ENCODE assay signal across 8 cellular contexts in the genomic region with DNA sequence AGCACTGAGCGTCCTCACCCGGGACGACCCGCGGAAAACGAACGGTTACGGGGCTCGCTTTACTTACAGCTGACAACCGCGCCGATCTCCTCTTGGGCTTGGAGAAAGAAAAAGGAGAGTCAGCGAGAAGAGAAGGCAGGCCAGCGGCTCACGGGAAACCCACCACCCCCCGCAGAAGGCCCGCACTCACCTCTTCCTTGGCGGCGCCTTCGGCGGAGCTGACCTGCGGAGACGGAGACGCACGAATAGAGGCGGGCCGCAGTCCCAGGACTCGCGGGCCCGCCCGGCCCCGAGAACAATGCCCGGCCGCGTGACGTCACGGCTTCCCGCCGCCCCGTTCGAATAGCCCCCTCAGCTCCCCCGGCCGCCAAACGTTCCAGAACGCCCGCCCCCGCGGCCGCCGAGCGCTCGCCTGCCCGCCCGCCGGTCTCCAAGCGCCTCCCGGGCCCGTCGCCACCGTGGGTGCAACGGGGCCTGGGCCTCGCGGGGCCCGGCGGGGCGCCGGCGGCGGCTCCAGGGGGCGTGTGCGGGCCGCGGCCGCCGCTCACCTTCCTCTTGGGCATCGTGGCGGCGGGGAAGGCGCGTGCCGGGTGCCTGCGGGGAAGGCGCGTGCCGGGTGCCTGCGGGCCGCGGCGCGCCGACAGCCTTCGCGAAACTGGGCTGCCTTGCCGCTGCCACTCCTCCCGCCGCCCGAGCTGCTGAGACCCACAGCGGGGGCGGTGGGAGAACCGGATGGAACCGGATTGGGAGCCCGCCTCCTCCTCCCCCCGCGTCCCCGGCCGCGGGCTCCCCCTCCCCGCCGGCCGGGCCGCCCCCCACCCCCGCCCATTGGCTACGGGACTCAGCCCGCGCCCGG. TPM values are rescaled to one million over a fixed set of nuclear protein-coding genes. Genes with fewer than 3 reads are reported as not detected.
DNase-seq lines count a peak whose midpoint lies in the region; ATAC-seq, FAIRE-seq and TF ChIP-seq lines count a peak whose summit lies in the region.

A gene with protein sequence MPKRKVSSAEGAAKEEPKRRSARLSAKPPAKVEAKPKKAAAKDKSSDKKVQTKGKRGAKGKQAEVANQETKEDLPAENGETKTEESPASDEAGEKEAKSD (minus strand): TSS at position 734 of the 856 bp plus-strand sequence. CDS start 171 bp downstream, at position 563.

- H3K27ac ChIP-seq in caudate nucleus (ENCODE audit: low read depth, low read length), result peak within 1 kb of the TSS; percentile 86
- H3K27ac ChIP-seq in kidney (ENCODE audit: low read depth in 2 of 2, low read length in 2 of 2), result peak within 1 kb of the TSS; percentile 86 to 93

- peak within 1 kb of the TSS; percentile 89 to 94 for H3K4me3 ChIP-seq in kidney (ENCODE audit: low read length in 2 of 2)

- H3K9ac ChIP-seq in kidney (ENCODE audit: low read length in 2 of 2), result peak within 1 kb of the TSS; percentile 83 to 84

- ATAC-seq in GM19025 (IDR thresholded peaks at IDR 0.05; ENCODE audit: low read depth, unreplicated experiment) (peak; percentile 50), HG03280 (IDR thresholded peaks at IDR 0.05; ENCODE audit: unreplicated experiment) (peak; percentile 61)

- peaks cover 2 to 11% of the 10 kb centered on the region in 2 donors for H3K36me3 ChIP-seq in kidney (ENCODE audit: control insufficient read depth in 1 of 2, insufficient read depth in 2 of 2, low read length in 2 of 2)

- TF ChIP-seq CTCF in kidney (IDR thresholded peaks at IDR 0.05; ENCODE audit: borderline replicate concordance, extremely low read depth, insufficient read depth), result no peak

- intact Hi-C loops in kidney (cut with DNase I), result no loop called here

- DNase-seq in AG08396 (ENCODE audit: low spot score) (peak; percentile 81), NCI-H345 treated with DMSO at 0.1 percent for 48 hours (lab: John Stamatoyannopoulos, UW; ENCODE audit: unreplicated experiment) (peak; percentile 98), caudate nucleus (lab: John Stamatoyannopoulos, UW) (peak in 60 of 61 donors; percentile 20 to 93 (median 77)), kidney (peak; percentile 97)
- DNase-seq in activated CD4-positive, CD25-positive, alpha-beta regulatory T cell (lab: John Stamatoyannopoulos, UW), result peak; percentile 50 to 96 (median 92)
- DNase-seq in stimulated activated CD4-positive, alpha-beta T cell treated with anti-CD3 and anti-CD28 coated beads, Interleukin-15, amount 100 ng/mL, for 24 hours, result peak; percentile 95

- peaks cover 4 to 7% of the 10 kb centered on the region in 2 donors for H3K4me1 ChIP-seq in kidney (ENCODE audit: control insufficient read depth in 1 of 2, insufficient read depth in 1 of 2, low read depth in 1 of 2, low read length in 2 of 2)

- no peaks in the 10 kb centered on the region for H3K9me3 ChIP-seq in kidney (ENCODE audit: control insufficient read depth in 1 of 2, low read length in 2 of 2)

- no peak for FAIRE-seq in kidney (lab: Jason Lieb, UNC)

RNA-seq across cellular contexts. Expression of the gene that starts here (rescaled TPM):
- total RNA-seq in kidney, result 205 TPM
- polyA plus RNA-seq in kidney (ENCODE audit: insufficient read depth, low read depth, low replicate concordance), result 174 TPM

Comparison
In these comparisons a context has a peak if more than half of its experiments do, and no peak if none do; other contexts are left out.
1. Peak in every context shown above with its lines: DNase-seq, ATAC-seq, H3K4me3 ChIP-seq and H3K27ac ChIP-seq.